Comparison of ENCODE assay signal across 11 cellular contexts in the genomic region with DNA sequence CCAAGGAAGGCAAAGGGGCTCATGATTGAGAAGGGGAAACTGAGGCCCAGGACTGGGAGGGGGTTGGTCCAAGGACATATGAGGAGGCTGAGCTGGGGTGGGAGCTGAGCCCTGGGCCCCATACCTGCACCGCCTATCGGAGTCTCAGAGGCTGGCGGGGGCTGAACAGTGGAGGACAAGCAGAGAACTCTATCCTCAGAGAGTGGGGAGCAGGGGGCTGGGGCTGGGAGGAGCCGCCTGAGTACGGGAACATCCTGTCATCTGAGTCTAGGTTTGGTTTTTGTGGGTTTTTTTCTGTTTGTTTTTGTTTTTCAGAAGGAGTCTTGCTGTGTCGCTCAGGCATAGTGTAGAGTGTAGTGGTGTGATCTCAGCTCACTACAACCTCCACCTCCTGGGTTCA. TPM values are rescaled to one million over a fixed set of nuclear protein-coding genes. Genes with fewer than 3 reads are reported as not detected.
A peak's percentile ranks its signal among the peaks of the same experiment; 100 is the strongest.
DNase-seq lines count a peak whose midpoint lies in the region; ATAC-seq and TF ChIP-seq lines count a peak whose summit lies in the region.
"Had no signal": no experiment of that assay in that cellular context is flagged by ENCODE, and none has a peak within 500 bp of the region (broad histone marks: within the 10 kb centered on the region; RNA-seq: fewer than 3 reads in every experiment).

No MANE protein-coding gene starts in this region.

- peak overlapping the region; percentile 81 for H3K4me3 Mint-ChIP-seq in CD4-positive, alpha-beta T cell
- H3K4me3 Mint-ChIP-seq in T-helper 2 cell treated with Interferon-gamma antibody and Interleukin-4, amounts not matched to agents 5 μg/mL and 100 μg/mL, for 36 hours = peak overlapping the region; percentile 70
- H3K4me3 Mint-ChIP-seq in chondrocyte (ENCODE audit: unreplicated experiment) (no peak overlapping the region), Caco-2 (ENCODE audit: unreplicated experiment) (no peak overlapping the region)

- H3K9me3 Mint-ChIP-seq in CD4-positive, alpha-beta T cell = no peaks in the 10 kb centered on the region
- H3K9me3 Mint-ChIP-seq in T-helper 2 cell treated with Interferon-gamma antibody and Interleukin-4, amounts not matched to agents 5 μg/mL and 100 μg/mL, for 36 hours = no peaks in the 10 kb centered on the region
- H3K9me3 Mint-ChIP-seq in chondrocyte (ENCODE audit: low read depth) = no peaks in the 10 kb centered on the region
- H3K9me3 Mint-ChIP-seq in Caco-2 (ENCODE audit: unreplicated experiment) = no peaks in the 10 kb centered on the region

- H3K9me3 ChIP-seq in CD4-positive, alpha-beta T cell (ENCODE audit: control insufficient read depth, low read length) = no peaks in the 10 kb centered on the region
- H3K9me3 ChIP-seq in sigmoid colon (no peaks in the 10 kb centered on the region), Caco-2 (no peaks in the 10 kb centered on the region)

- peaks cover 59% of the 10 kb centered on the region for H3K4me1 Mint-ChIP-seq in CD4-positive, alpha-beta T cell (ENCODE audit: low read depth)
- peaks cover 42% of the 10 kb centered on the region for H3K4me1 Mint-ChIP-seq in T-helper 2 cell treated with Interferon-gamma antibody and Interleukin-4, amounts not matched to agents 5 μg/mL and 100 μg/mL, for 36 hours (ENCODE audit: low read depth)
- H3K4me1 Mint-ChIP-seq in chondrocyte (ENCODE audit: low read depth) (peaks cover 55% of the 10 kb centered on the region), Caco-2 (ENCODE audit: low read depth, unreplicated experiment) (peaks cover 7% of the 10 kb centered on the region)

- DNase-seq in CD4-positive, alpha-beta T cell = peak in 9 of 10 experiments; percentile 49 to 76 (median 65)
- no peak for DNase-seq in T-helper 2 cell treated with Interferon-gamma antibody and Interleukin-4, amounts not matched to agents 5 μg/mL and 100 μg/mL, for 36 hours (ENCODE audit: low spot score)
- no peak for DNase-seq in chondrocyte (ENCODE audit: low spot score)
- no peak for DNase-seq in sigmoid colon
- DNase-seq in DMS53 (lab: John Stamatoyannopoulos, UW) = no peak
- DNase-seq in Caco-2 = no peak
- no peak for DNase-seq in head of caudate nucleus
- DNase-seq: islet precursor cell, posterior cingulate gyrus, T1000 had no signal

- TF ChIP-seq CTCF in CD4-positive, alpha-beta T cell (IDR thresholded peaks at IDR 0.05) = no peak
- no peak for TF ChIP-seq CTCF in chondrocyte (IDR thresholded peaks at IDR 0.05)
- no peak for TF ChIP-seq CTCF in sigmoid colon (IDR thresholded peaks at IDR 0.05)
- no peak for TF ChIP-seq CTCF in Caco-2 (IDR thresholded peaks at IDR 0.05; ENCODE audit: insufficient read depth in 1 of 2, low read depth in 1 of 2, low read length in 1 of 2, severe bottlenecking in 1 of 2, unreplicated experiment in 1 of 2)

- intact Hi-C loops in CD4-positive, alpha-beta T cell (cut with DNase I, micrococcal nuclease) = loop anchor here in 1 of 2 experiments (1.0 kb wide), 1 partner anchor 10 kb away; no protein-coding TSS in a partner anchor
- intact Hi-C loops in sigmoid colon (cut with DNase I) (no loop called here), Caco-2 (cut with micrococcal nuclease; ENCODE audit: unreplicated experiment) (no loop called here), head of caudate nucleus (cut with DNase I) (no loop called here)

- WGBS in sigmoid colon, 2 donors = 75 to 82% methylated on average over 6 of the region's 6 CpGs

- peak overlapping the region; percentile 78 for H3K27ac ChIP-seq in CD4-positive, alpha-beta T cell (ENCODE audit: low read depth, low read length)
- peak overlapping the region; percentile 33 to 65 (median 58) for H3K27ac ChIP-seq in sigmoid colon

- H3K27ac Mint-ChIP-seq in CD4-positive, alpha-beta T cell = peak overlapping the region; percentile 97
- H3K27ac Mint-ChIP-seq in T-helper 2 cell treated with Interferon-gamma antibody and Interleukin-4, amounts not matched to agents 5 μg/mL and 100 μg/mL, for 36 hours = peak overlapping the region; percentile 88
- peak overlapping the region; percentile 32 for H3K27ac Mint-ChIP-seq in chondrocyte (ENCODE audit: unreplicated experiment)
- no peak overlapping the region for H3K27ac Mint-ChIP-seq in Caco-2 (ENCODE audit: unreplicated experiment)

- BruUV-seq in Caco-2 (replicated peaks; lab: Mats Ljungman, UMichigan) = no TSS peak

- CTCF ChIA-PET in CD4-positive, alpha-beta T cell (lab: Charles Lee) = interaction anchor here (1.2 to 1.5 kb wide), 3 partner anchors 13 to 237 kb away, joined by 3 read pairs; no protein-coding TSS in a partner anchor
- CTCF ChIA-PET in Caco-2 (lab: Charles Lee) = no interaction called here

- peaks cover 30 to 53% (median 38%) of the 10 kb centered on the region in 4 donors for H3K36me3 ChIP-seq in sigmoid colon
- H3K36me3 ChIP-seq in Caco-2 (ENCODE audit: control insufficient read depth, insufficient read depth, low read length) = peaks cover 1% of the 10 kb centered on the region

- no peak for TF ChIP-seq POLR2A in sigmoid colon (IDR thresholded peaks at IDR 0.05)

- H3K4me3 ChIP-seq in sigmoid colon (no peak overlapping the region), Caco-2 (ENCODE audit: low read depth, low read length) (no peak overlapping the region)

- no peaks in the 10 kb centered on the region for H3K27me3 Mint-ChIP-seq in CD4-positive, alpha-beta T cell
- no peaks in the 10 kb centered on the region for H3K27me3 Mint-ChIP-seq in T-helper 2 cell treated with Interferon-gamma antibody and Interleukin-4, amounts not matched to agents 5 μg/mL and 100 μg/mL, for 36 hours (ENCODE audit: low read depth)
- H3K27me3 Mint-ChIP-seq in chondrocyte (ENCODE audit: low read depth) (no peaks in the 10 kb centered on the region), Caco-2 (ENCODE audit: insufficient read depth, unreplicated experiment) (no peaks in the 10 kb centered on the region)

- peaks cover 58% of the 10 kb centered on the region for H3K36me3 Mint-ChIP-seq in CD4-positive, alpha-beta T cell (ENCODE audit: low read depth)
- peaks cover 38% of the 10 kb centered on the region for H3K36me3 Mint-ChIP-seq in T-helper 2 cell treated with Interferon-gamma antibody and Interleukin-4, amounts not matched to agents 5 μg/mL and 100 μg/mL, for 36 hours (ENCODE audit: low read depth)
- H3K36me3 Mint-ChIP-seq in chondrocyte (ENCODE audit: low read depth) (peaks cover 22% of the 10 kb centered on the region), Caco-2 (ENCODE audit: insufficient read depth, unreplicated experiment) (peaks cover 16% of the 10 kb centered on the region)

- POLR2A ChIA-PET in CD4-positive, alpha-beta T cell (lab: Charles Lee) = interaction anchor here (0.6 to 2.5 kb wide), 6 partner anchors 9 to 266 kb away, joined by 3 to 31 read pairs (median 7); a partner anchor contains a TSS
- POLR2A ChIA-PET in Caco-2 (lab: Charles Lee) = no interaction called here

- H3K27me3 ChIP-seq in CD4-positive, alpha-beta T cell (ENCODE audit: control insufficient read depth, insufficient read depth, low read length) = no peaks in the 10 kb centered on the region
- H3K27me3 ChIP-seq in sigmoid colon (no peaks in the 10 kb centered on the region), Caco-2 (replicated peaks; ENCODE audit: control insufficient read depth, insufficient read depth, low read length) (no peaks in the 10 kb centered on the region)

- ATAC-seq in CD4-positive, alpha-beta T cell (ENCODE audit: poor library complexity) = peak; percentile 83
- no peak for ATAC-seq in esophagus mucosa

- no peak for TF ChIP-seq EP300 in sigmoid colon (IDR thresholded peaks at IDR 0.05)

- H3K4me1 ChIP-seq in sigmoid colon (peaks cover 0 to 31% (median 17%) of the 10 kb centered on the region in 4 donors), Caco-2 (peaks cover 9% of the 10 kb centered on the region)

RNA-seq across cellular contexts. Expression of a gene that starts 6.2 kb away (rescaled TPM):
- 100 to 1,000 TPM; 325 to 341 TPM for total RNA-seq in CD4-positive, alpha-beta T cell
- 12.2 to 19.8 TPM (median 17.8 TPM) in 3 replicates for total RNA-seq in chondrocyte
- 10 to 100 TPM; 34.5 to 54.2 (median 37.0) TPM for total RNA-seq in sigmoid colon
- 10 to 100 TPM; 22.2 to 44.2 (median 36.5) TPM for polyA plus RNA-seq in sigmoid colon
- 6.3 TPM for total RNA-seq in esophagus mucosa
- total RNA-seq in Caco-2 (2022) = 6.0 and 6.5 TPM in 2 replicates

RNA-seq across cellular contexts. Expression of a gene that starts 47.3 kb away (rescaled TPM):
- not detected for total RNA-seq in CD4-positive, alpha-beta T cell
- 0.31 TPM in 1 of 3 replicates, not detected in the others for total RNA-seq in chondrocyte
- total RNA-seq in sigmoid colon = under 1 TPM in 2 of 4 donors, not detected in 2; 0.33 to 0.55 TPM
- polyA plus RNA-seq in sigmoid colon = under 1 TPM in 1 of 3 donors, not detected in 2; 0.17 TPM
- total RNA-seq in esophagus mucosa = not detected
- total RNA-seq in Caco-2 (2022) = not detected in 2 replicates

Comparison
In these comparisons a context has a peak if more than half of its experiments do, and no peak if none do; other contexts are left out.
1. DNase-seq: peak in CD4-positive, alpha-beta T cell (9 of 10); none in T-helper 2 cell treated with Interferon-gamma antibody and Interleukin-4, amounts not matched to agents 5 μg/mL and 100 μg/mL, for 36 hours (single experiment), chondrocyte (single experiment), sigmoid colon (single experiment), DMS53 (single experiment), Caco-2 (0 of 2) and head of caudate nucleus (0 of 42).
2. H3K4me3 Mint-ChIP-seq: peak in CD4-positive, alpha-beta T cell (single experiment) and T-helper 2 cell treated with Interferon-gamma antibody and Interleukin-4, amounts not matched to agents 5 μg/mL and 100 μg/mL, for 36 hours (single experiment); none in chondrocyte (single experiment) and Caco-2 (single experiment).
3. RNA of a gene that starts 6.2 kb away (total RNA-seq): 325 to 341 TPM in CD4-positive, alpha-beta T cell; 34.5 to 54.2 TPM in sigmoid colon, 12.2 to 19.8 TPM in chondrocyte, 6.3 TPM in esophagus mucosa (single experiment) and 6.0 to 6.5 TPM in Caco-2; every median in the first group is over 4 times any median in the second.